ENCODE assay signal across 10 cellular contexts in genomic region chr4:27003602-27004238, GRCh38.
DNase-seq lines count a peak whose midpoint lies in the region; ATAC-seq and TF ChIP-seq lines count a peak whose summit lies in the region.
"Had no signal": no experiment of that assay in that cellular context is flagged by ENCODE, and none has a peak within 500 bp of the region (broad histone marks: within the 10 kb centered on the region; RNA-seq: fewer than 3 reads in every experiment).

No MANE protein-coding gene starts in this region.

- no peaks in the 10 kb centered on the region for H4K20me1 ChIP-seq in Karpas-422 (ENCODE audit: insufficient read depth, low read depth, low read length)

- no peaks in the 10 kb centered on the region for H3K27me3 Mint-ChIP-seq in activated naive CD8-positive, alpha-beta T cell
- H3K27me3 Mint-ChIP-seq in nephron (ENCODE audit: low read depth) = no peaks in the 10 kb centered on the region

- H3K4me3 ChIP-seq in Karpas-422 (ENCODE audit: low read length) (no peak overlapping the region), testis (no peak overlapping the region), gastroesophageal sphincter (no peak overlapping the region)

- H3K9ac ChIP-seq in Karpas-422 (ENCODE audit: low read length) = no peak overlapping the region

- H2AFZ ChIP-seq in Karpas-422 (ENCODE audit: low read length) = no peak overlapping the region

- ATAC-seq in HG03097 (IDR thresholded peaks at IDR 0.05; ENCODE audit: low FRiP score, unreplicated experiment) = no peak
- no peak for ATAC-seq in GM19455 (IDR thresholded peaks at IDR 0.05; ENCODE audit: unreplicated experiment)
- ATAC-seq in gastroesophageal sphincter = no peak

- peak overlapping the region; percentile 48 for H3K4me3 Mint-ChIP-seq in activated naive CD8-positive, alpha-beta T cell
- H3K4me3 Mint-ChIP-seq in nephron = no peak overlapping the region

- H3K4me1 Mint-ChIP-seq in activated naive CD8-positive, alpha-beta T cell (ENCODE audit: low read depth) = peaks cover 49% of the 10 kb centered on the region
- peaks cover 52% of the 10 kb centered on the region for H3K4me1 Mint-ChIP-seq in nephron

- no peaks in the 10 kb centered on the region for H3K9me3 Mint-ChIP-seq in activated naive CD8-positive, alpha-beta T cell (ENCODE audit: low read depth)
- no peaks in the 10 kb centered on the region for H3K9me3 Mint-ChIP-seq in nephron

- no peak for TF ChIP-seq CTCF in nephron (IDR thresholded peaks at IDR 0.05; ENCODE audit: unreplicated experiment in 3 of 3)
- no peak for TF ChIP-seq CTCF in testis (IDR thresholded peaks at IDR 0.05)
- no peak for TF ChIP-seq CTCF in gastroesophageal sphincter (IDR thresholded peaks at IDR 0.05)

- peak; percentile 67 for DNase-seq in EL
- no peak for DNase-seq in Karpas-422
- DNase-seq in testis = no peak
- DNase-seq: activated gamma-delta T cell, nucleus accumbens had no signal

- H3K79me2 ChIP-seq in Karpas-422 (ENCODE audit: low read length) = peaks cover 63% of the 10 kb centered on the region

- no peaks in the 10 kb centered on the region for H3K9me3 ChIP-seq in Karpas-422 (ENCODE audit: low read length)
- no peaks in the 10 kb centered on the region for H3K9me3 ChIP-seq in testis
- no peaks in the 10 kb centered on the region for H3K9me3 ChIP-seq in gastroesophageal sphincter

- peaks cover 26% of the 10 kb centered on the region; the same call in 1 of the 2 replicates for H3K36me3 ChIP-seq in Karpas-422 (ENCODE audit: insufficient read depth, low read length)
- no peaks in the 10 kb centered on the region for H3K36me3 ChIP-seq in testis (ENCODE audit: low read depth, missing control alignments)
- H3K36me3 ChIP-seq in gastroesophageal sphincter = no peaks in the 10 kb centered on the region

- no peak for TF ChIP-seq EP300 in gastroesophageal sphincter (IDR thresholded peaks at IDR 0.05)

- no peak overlapping the region for H3K4me2 ChIP-seq in Karpas-422 (ENCODE audit: low read depth, low read length, poor library complexity, severe bottlenecking)

- peak overlapping the region; percentile 58 for H3K27ac ChIP-seq in Karpas-422 (ENCODE audit: low read length)
- peak overlapping the region in 1 of 2 donors; percentile 7 for H3K27ac ChIP-seq in testis
- no peak overlapping the region for H3K27ac ChIP-seq in gastroesophageal sphincter

- no peak for TF ChIP-seq POLR2A in testis (IDR thresholded peaks at IDR 0.05)
- no peak for TF ChIP-seq POLR2A in gastroesophageal sphincter (IDR thresholded peaks at IDR 0.05)

- H3K4me1 ChIP-seq in Karpas-422 (ENCODE audit: low read length) (peaks cover 75% of the 10 kb centered on the region), testis (peaks cover 4% of the 10 kb centered on the region), gastroesophageal sphincter (peaks cover 0 to 15% (median 0%) of the 10 kb centered on the region in 3 donors)

- intact Hi-C loops in testis (cut with DNase I; ENCODE audit: low total_unique reads) = no loop called here

- H3K27ac Mint-ChIP-seq in activated naive CD8-positive, alpha-beta T cell = peak overlapping the region; percentile 82
- peak overlapping the region; percentile 5 to 65 (median 21) for H3K27ac Mint-ChIP-seq in nephron

- no peaks in the 10 kb centered on the region for H3K9me2 ChIP-seq in Karpas-422 (replicated peaks; ENCODE audit: insufficient read depth, low read length)

- H3K36me3 Mint-ChIP-seq in activated naive CD8-positive, alpha-beta T cell = no peaks in the 10 kb centered on the region
- peaks cover 4% of the 10 kb centered on the region for H3K36me3 Mint-ChIP-seq in nephron (ENCODE audit: low read depth)

- 54 to 67% methylated on average over 5 of the region's 5 CpGs for WGBS in testis, 2 donors
- WGBS in gastroesophageal sphincter (ENCODE audit: low coverage in 1 of 2), 2 donors = 76 to 93% methylated on average over 2 to 5 of the region's 5 CpGs

- no peaks in the 10 kb centered on the region for H3K27me3 ChIP-seq in Karpas-422 (ENCODE audit: low read length)
- H3K27me3 ChIP-seq in testis = no peaks in the 10 kb centered on the region
- H3K27me3 ChIP-seq in gastroesophageal sphincter = no peaks in the 10 kb centered on the region
